In genomic region chr19:47228937-47229673, GRCh38 we compare ENCODE assay signal across 8 cellular contexts. TPM values are rescaled to one million over a fixed set of nuclear protein-coding genes. Genes with fewer than 3 reads are reported as not detected.
DNase-seq lines count a peak whose midpoint lies in the region; ATAC-seq and TF ChIP-seq lines count a peak whose summit lies in the region.

No MANE protein-coding gene starts in this region.

- 0 out of 2 replicates have a peak overlapping the region, but pooled peaks have one; percentile 0 for H4K5ac ChIP-seq in IMR-90 (ENCODE audit: low read depth, low read length)

- H2AK9ac ChIP-seq in IMR-90 (replicated peaks; ENCODE audit: low read depth, low read length, poor library complexity), result peak overlapping the region; percentile 95

- peak overlapping the region; percentile 53 for H4K91ac ChIP-seq in IMR-90 (ENCODE audit: insufficient read depth, low read depth, low read length)

- TF ChIP-seq RAD21 in IMR-90 (IDR thresholded peaks at IDR 0.05; ENCODE audit: low read length), result no peak

- H3K27ac ChIP-seq in IMR-90 (ENCODE audit: insufficient read depth, low read length) (peak overlapping the region; percentile 97), upper lobe of left lung (peak overlapping the region; percentile 98 to 100 (median 100))

- H3K27me3 Mint-ChIP-seq in osteocyte (ENCODE audit: unreplicated experiment), result no peaks in the 10 kb centered on the region

- H2BK5ac ChIP-seq in IMR-90 (ENCODE audit: low read depth, low read length, poor library complexity, severe bottlenecking), result peak overlapping the region; percentile 90

- dilution Hi-C loops in IMR-90 (cut with HindIII; ENCODE audit: low sequenced_read_pairs, unreplicated experiment), result no loop called here

- no peaks in the 10 kb centered on the region for H3K36me3 Mint-ChIP-seq in osteocyte (ENCODE audit: unreplicated experiment)

- peak overlapping the region; percentile 42; the same call in 1 of the 2 replicates for H2BK20ac ChIP-seq in IMR-90 (ENCODE audit: low read depth, low read length)

- POLR2A ChIA-PET in IMR-90 (lab: Charles Lee; ENCODE audit: unreplicated experiment), result no interaction called here

- H3K56ac ChIP-seq in IMR-90 (ENCODE audit: extremely low read depth, insufficient read depth, low read length), result no peak overlapping the region; the same call in 1 of the 2 replicates

- 0 out of 2 replicates have a peak overlapping the region, but pooled peaks have one; percentile 1 for H3K18ac ChIP-seq in IMR-90 (ENCODE audit: low read depth, low read length)

- H3K9me3 ChIP-seq in IMR-90 (ENCODE audit: control insufficient read depth, insufficient read depth, low read length) (no peaks in the 10 kb centered on the region), upper lobe of left lung (no peaks in the 10 kb centered on the region)

- H4K20me1 ChIP-seq in IMR-90 (ENCODE audit: insufficient read depth, low read length), result peaks cover 33% of the 10 kb centered on the region

- H3K27ac Mint-ChIP-seq in osteocyte (ENCODE audit: unreplicated experiment), result no peak overlapping the region

- TF ChIP-seq POLR2A in IMR-90 (IDR thresholded peaks at IDR 0.05; ENCODE audit: low read depth, low read length) (no peak), upper lobe of left lung (IDR thresholded peaks at IDR 0.05) (no peak)

- peak overlapping the region; percentile 76 for H2BK120ac ChIP-seq in IMR-90 (ENCODE audit: low read depth, low read length)

- H3K23ac ChIP-seq in IMR-90 (ENCODE audit: low read depth, low read length), result peak overlapping the region; percentile 96

- TF ChIP-seq CTCF in IMR-90 (conservative IDR thresholded peaks at IDR 0.05; ENCODE audit: low read depth, low read length) (no peak), kidney epithelial cell (IDR thresholded peaks at IDR 0.05; ENCODE audit: insufficient read depth, low read length, poor library complexity, severe bottlenecking) (no peak), upper lobe of left lung (IDR thresholded peaks at IDR 0.05) (no peak), osteocyte (IDR thresholded peaks at IDR 0.05) (no peak)

- H3K9me3 Mint-ChIP-seq in osteocyte (ENCODE audit: unreplicated experiment), result no peaks in the 10 kb centered on the region

- DNase-seq in CMK (ENCODE audit: low read depth), result peak; percentile 61
- peak; percentile 61 for DNase-seq in IMR-90
- DNase-seq in anterior cingulate cortex (lab: John Stamatoyannopoulos, UW), result peak in 42 of 58 donors; percentile 6 to 80 (median 32)
- no peak for DNase-seq in kidney epithelial cell (ENCODE audit: low read depth)
- DNase-seq in upper lobe of left lung, result peak in 1 of 2 donors; percentile 42
- no peak for DNase-seq in osteocyte (ENCODE audit: extremely low spot score, unreplicated experiment)
- no peak for DNase-seq in NCI-H1092 (lab: John Stamatoyannopoulos, UW)

- peaks cover 35% of the 10 kb centered on the region for H3K4me1 Mint-ChIP-seq in osteocyte (ENCODE audit: unreplicated experiment)

- peaks cover 21% of the 10 kb centered on the region for H3K9me1 ChIP-seq in IMR-90 (ENCODE audit: insufficient read depth, low read length)

- H3K14ac ChIP-seq in IMR-90 (replicated peaks; ENCODE audit: low read depth, low read length), result peak overlapping the region; percentile 92

- BruUV-seq in IMR-90 (replicated peaks; lab: Mats Ljungman, UMichigan), result no TSS peak

- CTCF ChIA-PET in IMR-90 (lab: Yijun Ruan, JAX), result interaction anchor here (1.1 kb wide), 1 partner anchor 15 kb away, joined by 4 read pairs; no protein-coding TSS in a partner anchor

- peak overlapping the region; percentile 73 for H2AFZ ChIP-seq in IMR-90 (replicated peaks; ENCODE audit: low read length, poor library complexity)

- H3K36me3 ChIP-seq in IMR-90 (ENCODE audit: control insufficient read depth, insufficient read depth, low read length) (no peaks in the 10 kb centered on the region; the same call in 1 of the 2 replicates), kidney epithelial cell (ENCODE audit: control insufficient read depth, insufficient read depth, low read length) (no peaks in the 10 kb centered on the region), upper lobe of left lung (peaks cover 0 to under 1% (median 0%) of the 10 kb centered on the region in 4 donors)

- in situ Hi-C loops in IMR-90 (cut with MboI; ENCODE audit: low sequenced_read_pairs), result no loop called here

- H3K4me2 ChIP-seq in IMR-90 (ENCODE audit: low read depth, low read length), result peak overlapping the region; percentile 98

- H2AK5ac ChIP-seq in IMR-90 (ENCODE audit: low read depth, low read length), result peak overlapping the region; percentile 99

- H3K9ac ChIP-seq in IMR-90 (ENCODE audit: low read depth, low read length), result peak overlapping the region; percentile 97

- H3K27me3 ChIP-seq in IMR-90 (ENCODE audit: control insufficient read depth, insufficient read depth, low read length) (no peaks in the 10 kb centered on the region), kidney epithelial cell (ENCODE audit: control insufficient read depth, insufficient read depth, low read length) (no peaks in the 10 kb centered on the region), upper lobe of left lung (no peaks in the 10 kb centered on the region)

- peak overlapping the region; percentile 22; the same call in 2 of the 3 replicates for H2BK15ac ChIP-seq in IMR-90 (ENCODE audit: low read depth, low read length)

- H3K4ac ChIP-seq in IMR-90 (ENCODE audit: low read depth, low read length), result peak overlapping the region; percentile 72

- intact Hi-C loops in IMR-90 (cut with micrococcal nuclease), result no loop called here

- TF ChIP-seq EP300 in upper lobe of left lung (IDR thresholded peaks at IDR 0.05), result no peak

- peak overlapping the region; percentile 96 for H3K4me3 ChIP-seq in IMR-90 (ENCODE audit: insufficient read depth, low read depth, low read length)
- peak overlapping the region; percentile 75 for H3K4me3 ChIP-seq in kidney epithelial cell (ENCODE audit: low read depth, low read length)
- peak overlapping the region in 3 of 4 donors; percentile 90 to 99 (median 99) for H3K4me3 ChIP-seq in upper lobe of left lung

- H3K4me1 ChIP-seq in IMR-90 (ENCODE audit: control insufficient read depth, insufficient read depth, low read length), result peaks cover 29% of the 10 kb centered on the region
- peaks cover 49 to 75% (median 61%) of the 10 kb centered on the region in 4 donors for H3K4me1 ChIP-seq in upper lobe of left lung

- peak overlapping the region in 1 of 2 experiments; percentile 60; a peak in 1 of 4 replicates for H4K8ac ChIP-seq in IMR-90 (ENCODE audit: low read depth in 2 of 2, low read length in 2 of 2)

- peaks cover 10 to 59% of the 10 kb centered on the region in 2 experiments for H3K79me1 ChIP-seq in IMR-90 (ENCODE audit: low read depth in 1 of 2, low read length in 2 of 2)

- no peak overlapping the region for H3K4me3 Mint-ChIP-seq in osteocyte (ENCODE audit: unreplicated experiment)

- no peak for ATAC-seq in IMR-90 (ENCODE audit: low read depth)
- no peak for ATAC-seq in upper lobe of left lung (ENCODE audit: low FRiP score in 2 of 2)
- ATAC-seq in GM21737 (IDR thresholded peaks at IDR 0.05; ENCODE audit: unreplicated experiment), result no peak

- 35% methylated on average over 7 of the region's 10 CpGs; no CpG with 5 or more reads in 1 of the 2 experiments for WGBS in IMR-90 (ENCODE audit: extremely low coverage in 2 of 2, insufficient read length in 1 of 2), 2 experiments
- 16 to 21% methylated on average over 5 to 10 of the region's 10 CpGs for WGBS in upper lobe of left lung, 2 donors

TF ChIP-seq in IMR-90, 13 proteins besides CTCF, POLR2A, EP300 and RAD21:
- TF ChIP-seq MXI1 (IDR thresholded peaks at IDR 0.05; ENCODE audit: borderline replicate concordance, low read depth, low read length) (0 out of 2 replicates have a peak, but pooled peaks have one; percentile 12), BHLHE40 (IDR thresholded peaks at IDR 0.05; ENCODE audit: low read depth, low read length) (peak; percentile 93), FOS (IDR thresholded peaks at IDR 0.05; ENCODE audit: low read depth, low read length) (no peak), USF2 (IDR thresholded peaks at IDR 0.05; ENCODE audit: low read depth, low read length) (peak; percentile 83)

RNA-seq across cellular contexts. Expression of gene BBC3, which starts 1.9 kb away (rescaled TPM):
- 1.6 and 1.9 TPM in 2 replicates for total RNA-seq in IMR-90 (2012; rRNA removed)
- polyA plus RNA-seq in IMR-90 (2012; rRNA removed), result 6.5 and 7.3 TPM in 2 replicates
- 4.4 and 12.4 TPM in 2 replicates for polyA plus RNA-seq in IMR-90 (2012; cell fraction: cytosol; rRNA removed)
- 14.7 and 19.5 TPM in 2 replicates for polyA plus RNA-seq in IMR-90 (2012; cell fraction: nucleus; rRNA removed; ENCODE audit: low replicate concordance)
- total RNA-seq in kidney epithelial cell, result 46.8 and 64.7 TPM in 2 replicates
- 10 to 100 TPM in 4 of 6 donors, 1 to 10 TPM in 2; 7.4 to 29.3 (median 15.9) TPM for total RNA-seq in upper lobe of left lung
- 27.9 and 34.3 TPM in 2 replicates for total RNA-seq in osteocyte

RNA-seq across cellular contexts. Expression of gene CCDC9, which starts 27.2 kb away (rescaled TPM):
- total RNA-seq in IMR-90 (2012; rRNA removed), result 2.9 and 3.6 TPM in 2 replicates
- 8.6 and 9.6 TPM in 2 replicates for polyA plus RNA-seq in IMR-90 (2012; rRNA removed)
- polyA plus RNA-seq in IMR-90 (2012; cell fraction: cytosol; rRNA removed), result 5.6 and 8.4 TPM in 2 replicates
- polyA plus RNA-seq in IMR-90 (2012; cell fraction: nucleus; rRNA removed; ENCODE audit: low replicate concordance), result 29.1 and 33.9 TPM in 2 replicates
- total RNA-seq in kidney epithelial cell, result 13.8 and 16.5 TPM in 2 replicates
- total RNA-seq in upper lobe of left lung, result 10 to 100 TPM; 18.2 to 91.1 (median 35.0) TPM
- 34.6 and 35.1 TPM in 2 replicates for total RNA-seq in osteocyte

RNA-seq across cellular contexts. Expression of gene INAFM1, which starts 45.6 kb away (rescaled TPM):
- 0.36 and 0.56 TPM in 2 replicates for total RNA-seq in IMR-90 (2012; rRNA removed)
- 7.8 and 11.0 TPM in 2 replicates for polyA plus RNA-seq in IMR-90 (2012; rRNA removed)
- polyA plus RNA-seq in IMR-90 (2012; cell fraction: cytosol; rRNA removed), result 3.7 and 17.5 TPM in 2 replicates
- 25.4 and 47.4 TPM in 2 replicates for polyA plus RNA-seq in IMR-90 (2012; cell fraction: nucleus; rRNA removed; ENCODE audit: low replicate concordance)
- 2.2 and 3.9 TPM in 2 replicates for total RNA-seq in kidney epithelial cell
- total RNA-seq in upper lobe of left lung, result 10 to 100 TPM in 4 of 6 donors, 1 to 10 TPM in 1, under 1 TPM in 1; 0.59 to 28.3 (median 22.4) TPM
- 16.7 and 17.4 TPM in 2 replicates for total RNA-seq in osteocyte

Comparison
In these comparisons a context has a peak if more than half of its experiments do, and no peak if none do; other contexts are left out.
1. DNase-seq: peak in CMK (single experiment), IMR-90 (single experiment) and anterior cingulate cortex (42 of 58); none in kidney epithelial cell (single experiment), osteocyte (single experiment) and NCI-H1092 (single experiment).
2. Peak in every context shown above with its lines, with median percentiles within 50 percentile points of each other: H3K4me3 ChIP-seq.